ENCODE assay signal across 24 cellular contexts in the genomic region with DNA sequence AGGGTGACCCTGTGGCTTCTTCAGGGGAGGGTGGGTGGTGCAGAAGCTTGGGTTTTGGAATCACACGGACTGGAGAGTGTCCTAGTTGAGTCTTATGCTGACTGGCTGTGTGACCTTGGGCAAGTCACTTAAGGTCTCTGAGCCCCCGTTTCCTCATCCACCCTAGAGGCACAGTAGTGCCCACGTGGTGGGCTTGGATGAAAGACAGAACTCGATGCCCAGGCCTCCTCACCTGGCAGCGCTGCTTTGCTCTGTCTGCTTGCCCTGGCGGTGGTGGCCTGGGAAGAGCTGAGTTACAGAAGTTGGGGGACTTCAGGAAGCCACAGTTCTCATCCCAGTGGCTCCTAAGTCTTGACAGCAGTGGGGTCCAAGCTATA.
DNase-seq lines count a peak whose midpoint lies in the region; ATAC-seq, FAIRE-seq and TF ChIP-seq lines count a peak whose summit lies in the region.
"Had no signal": no experiment of that assay in that cellular context is flagged by ENCODE, and none has a peak within 500 bp of the region (broad histone marks: within the 10 kb centered on the region; RNA-seq: fewer than 3 reads in every experiment).

No MANE protein-coding gene starts in this region.

- 88% methylated on average over 6 of the region's 6 CpGs; no CpG with 5 or more reads in 1 of the 2 experiments for WGBS in H1 (ENCODE audit: extremely low coverage in 1 of 2, insufficient coverage in 1 of 2, insufficient read length in 1 of 2, insufficient replicate concordance in 2 of 2, low coverage in 1 of 2, low lambda C conversion rate in 2 of 2, missing lambda C conversion rate in 1 of 2), 2 experiments

- H2AFZ ChIP-seq in H1 (ENCODE audit: low read length) (no peak overlapping the region), neural progenitor cell (replicated peaks) (no peak overlapping the region)

- ATAC-seq in Right ventricle myocardium superior (ENCODE audit: poor library complexity) (no peak), GM19397 (IDR thresholded peaks at IDR 0.05; ENCODE audit: unreplicated experiment) (no peak)
- ATAC-seq: GM12878 had no signal

- no peak overlapping the region for H2BK120ac ChIP-seq in H1 (replicated peaks; ENCODE audit: low read depth, low read length)

- H2BK15ac ChIP-seq in H1 (ENCODE audit: low read length), result peak overlapping the region; percentile 92; the same call in 1 of the 2 replicates

- H2BK20ac ChIP-seq in H1 (ENCODE audit: low read length), result 0 out of 2 replicates have a peak overlapping the region, but pooled peaks have one; percentile 55

- no peak overlapping the region for H3K4ac ChIP-seq in H1 (replicated peaks; ENCODE audit: insufficient read length, low read depth, low read length)

- H3K4me2 ChIP-seq in H1 (ENCODE audit: insufficient read depth in 1 of 2, low read depth in 2 of 2, low read length in 2 of 2) (no peak overlapping the region), neural progenitor cell (no peak overlapping the region)
- H3K4me2 ChIP-seq: KMS-11 had no signal

- H3K4me1 Mint-ChIP-seq in neural progenitor cell, result peaks cover 47% of the 10 kb centered on the region

- no peak for TF ChIP-seq RAD21 in H1 (IDR thresholded peaks at IDR 0.05 in 1 of 2, conservative IDR thresholded peaks at IDR 0.05 in 1 of 2; ENCODE audit: low read depth in 2 of 2, low read length in 2 of 2)

- TF ChIP-seq CTCF in H1 (IDR thresholded peaks at IDR 0.05; ENCODE audit: control extremely low read depth in 1 of 3, insufficient read depth in 1 of 3, low read depth in 1 of 3, low read length in 3 of 3) (no peak), neural progenitor cell (IDR thresholded peaks at IDR 0.05) (no peak)

- H3K9me3 Mint-ChIP-seq in neural progenitor cell, result no peaks in the 10 kb centered on the region
- H3K9me3 Mint-ChIP-seq: H9 had no signal

- H3K14ac ChIP-seq in H1 (ENCODE audit: insufficient read length), result no peak overlapping the region

- H2BK5ac ChIP-seq in H1 (ENCODE audit: low read depth, low read length), result no peak overlapping the region; the same call in 1 of the 2 replicates

- no peak overlapping the region for H3K56ac ChIP-seq in H1 (replicated peaks; ENCODE audit: insufficient read length, low read depth, low read length)

- H4K5ac ChIP-seq in H1 (ENCODE audit: insufficient read length, low read depth, low read length), result no peak overlapping the region

- no peaks in the 10 kb centered on the region; a peak in 1 of 7 replicates for H3K27me3 ChIP-seq in H1 (replicated peaks in 1 of 4; ENCODE audit: control insufficient read depth in 3 of 4, extremely low read depth in 1 of 4, insufficient read depth in 3 of 4, low read length in 3 of 4)
- H3K27me3 ChIP-seq in neural progenitor cell, result no peaks in the 10 kb centered on the region
- H3K27me3 ChIP-seq: SJSA1 had no signal

- no peaks in the 10 kb centered on the region for H4K20me1 ChIP-seq in H1 (replicated peaks in 1 of 2; ENCODE audit: control insufficient read depth in 1 of 2, insufficient read depth in 2 of 2, low read length in 2 of 2)
- H4K20me1 ChIP-seq in neural progenitor cell (ENCODE audit: low read depth), result no peaks in the 10 kb centered on the region

- H3K4me1 ChIP-seq in H1 (replicated peaks in 1 of 4; ENCODE audit: control insufficient read depth in 3 of 4, insufficient read depth in 4 of 4, low read length in 3 of 4) (peaks cover 0 to 19% (median 8%) of the 10 kb centered on the region in 4 experiments; a peak in 4 of 7 replicates), neural progenitor cell (peaks cover 14% of the 10 kb centered on the region)
- H3K4me1 ChIP-seq: SJSA1 had no signal

- H3K36me3 Mint-ChIP-seq in neural progenitor cell, result no peaks in the 10 kb centered on the region

- H3K9me3 ChIP-seq in H1 (ENCODE audit: insufficient read depth in 2 of 2, low read depth in 1 of 2, low read length in 1 of 2) (no peaks in the 10 kb centered on the region), neural progenitor cell (ENCODE audit: low read depth) (no peaks in the 10 kb centered on the region)
- H3K9me3 ChIP-seq: Peyer's patch, SJSA1 had no signal

- FAIRE-seq in H1 (lab: Jason Lieb, UNC), result no peak
- FAIRE-seq: D721Med, GM12878 had no signal

- H2BK12ac ChIP-seq in H1 (ENCODE audit: low read depth, low read length), result 0 out of 2 replicates have a peak overlapping the region, but pooled peaks have one; percentile 75

- H4K8ac ChIP-seq in H1 (ENCODE audit: extremely low read depth, insufficient read depth, low read length), result no peak overlapping the region

- H3K79me2 ChIP-seq in H1 (ENCODE audit: control insufficient read depth in 1 of 2, insufficient read depth in 2 of 2, low read length in 2 of 2) (no peaks in the 10 kb centered on the region), neural progenitor cell (ENCODE audit: low read depth) (no peaks in the 10 kb centered on the region)

- H3K27ac ChIP-seq in H1 (ENCODE audit: low read depth, low read length) (no peak overlapping the region), neural progenitor cell (no peak overlapping the region)
- H3K27ac ChIP-seq: KMS-11, Peyer's patch, SJSA1 had no signal

- peak; percentile 20 for DNase-seq in Right ventricle myocardium superior
- DNase-seq in cardiac septum (ENCODE audit: low spot score), result no peak
- no peak for DNase-seq in H1 (ENCODE audit: low read depth in 1 of 2, low spot score in 2 of 2)
- DNase-seq in neural progenitor cell (ENCODE audit: low spot score), result no peak
- DNase-seq in stimulated activated CD4-positive, alpha-beta T cell treated with anti-CD3 and anti-CD28 coated beads, Interleukin-2, amount 100 ng/mL, for 24 hours, result no peak
- DNase-seq in DMS 273 treated with DMSO at 0.1 percent for 48 hours (lab: John Stamatoyannopoulos, UW), result no peak
- DNase-seq: 8988T; DMS79; H9; HFFc6; NCI-H1092 treated with DMSO at 0.1 percent for 48 hours; NCI-H1436 treated with DMSO at 0.1 percent for 48 hours; NCI-H1930; NCI-H226; NCI-H510A treated with DMSO at 0.1 percent for 48 hours; NCI-H774; NK-92 treated with Interleukin-12 subunit alpha and Interleukin-12 subunit beta, amount 100 ng/mL, for 24 hours; Peyer's patch had no signal

- peak overlapping the region; percentile 87 for H3K27ac Mint-ChIP-seq in neural progenitor cell
- H3K27ac Mint-ChIP-seq: HFFc6 had no signal

- intact Hi-C loops in Right ventricle myocardium superior (cut with DNase I), result no loop called here
- intact Hi-C loops in cardiac septum (cut with DNase I), result no loop called here

- no peak for TF ChIP-seq POLR2A in H1 (IDR thresholded peaks at IDR 0.05; ENCODE audit: control extremely low read depth in 1 of 2, low read depth in 2 of 2, low read length in 2 of 2)

- TF ChIP-seq EP300 in H1 (IDR thresholded peaks at IDR 0.05; ENCODE audit: borderline replicate concordance in 1 of 2, low read depth in 2 of 2, low read length in 2 of 2), result no peak

- H3K4me3 ChIP-seq in H1 (ENCODE audit: extremely low read depth in 1 of 4, insufficient read depth in 2 of 4, low read depth in 3 of 4, low read length in 4 of 4), result no peak overlapping the region
- no peak overlapping the region for H3K4me3 ChIP-seq in neural progenitor cell
- H3K4me3 ChIP-seq: GM12878, Peyer's patch, SJSA1 had no signal

- no peaks in the 10 kb centered on the region for H3K79me1 ChIP-seq in H1 (ENCODE audit: low read depth, low read length)

- H3K36me3 ChIP-seq in H1 (ENCODE audit: control insufficient read depth in 2 of 4, insufficient read depth in 4 of 4, low read length in 3 of 4) (no peaks in the 10 kb centered on the region), neural progenitor cell (no peaks in the 10 kb centered on the region)
- H3K36me3 ChIP-seq: Peyer's patch, SJSA1 had no signal

- peaks cover 10% of the 10 kb centered on the region for H3K27me3 Mint-ChIP-seq in neural progenitor cell (ENCODE audit: insufficient read depth, low read depth)

- peaks cover 37% of the 10 kb centered on the region for H3F3A ChIP-seq in neural progenitor cell (ENCODE audit: low read depth)

- H3K9ac ChIP-seq in H1 (replicated peaks in 1 of 4; ENCODE audit: extremely low read depth in 1 of 4, low read depth in 3 of 4, low read length in 3 of 4), result no peak overlapping the region
- no peak overlapping the region for H3K9ac ChIP-seq in neural progenitor cell
- H3K9ac ChIP-seq: KMS-11 had no signal

- peak overlapping the region; percentile 48 for H4K91ac ChIP-seq in H1 (replicated peaks; ENCODE audit: insufficient read length, low read length)

- POLR2A ChIA-PET in H1 (lab: Charles Lee; ENCODE audit: partially characterized antibody), result interaction anchor here (1.1 to 8.3 kb wide), 8 partner anchors 10 to 259 kb away, joined by 3 to 65 read pairs (median 4); no protein-coding TSS in a partner anchor

- H3K18ac ChIP-seq in H1 (ENCODE audit: extremely low read depth, low read length), result no peak overlapping the region

- no peak overlapping the region for H3K23ac ChIP-seq in H1 (ENCODE audit: insufficient read length)

- H3K4me3 Mint-ChIP-seq in neural progenitor cell, result no peak overlapping the region
- H3K4me3 Mint-ChIP-seq: CD14-positive monocyte, H9, HFFc6 had no signal

- CTCF ChIA-PET in H1 (lab: Charles Lee; ENCODE audit: partially characterized antibody), result interaction anchor here (0.6 to 1.7 kb wide), 7 partner anchors 15 to 577 kb away, joined by 3 to 5 read pairs (median 3); no protein-coding TSS in a partner anchor

- H3K23me2 ChIP-seq in H1 (ENCODE audit: low read depth, low read length), result peaks cover 6% of the 10 kb centered on the region

- peak overlapping the region; percentile 80; the same call in 1 of the 2 replicates for H2AK5ac ChIP-seq in H1 (ENCODE audit: low read depth, low read length)

TF ChIP-seq in H1, 55 proteins besides CTCF, POLR2A, EP300 and RAD21:
- TF ChIP-seq KDM1A (IDR thresholded peaks at IDR 0.05; ENCODE audit: borderline replicate concordance, low read length) (no peak), SUZ12 (IDR thresholded peaks at IDR 0.05; ENCODE audit: low read length) (no peak), CBX5 (IDR thresholded peaks at IDR 0.05; ENCODE audit: low read depth, low read length) (no peak), TBP (IDR thresholded peaks at IDR 0.05; ENCODE audit: low read depth, low read length) (no peak), NANOG (IDR thresholded peaks at IDR 0.05; ENCODE audit: insufficient read depth, low read depth, low read length, poor library complexity, severe bottlenecking) (no peak)
- TF ChIP-seq, protein P1, sequence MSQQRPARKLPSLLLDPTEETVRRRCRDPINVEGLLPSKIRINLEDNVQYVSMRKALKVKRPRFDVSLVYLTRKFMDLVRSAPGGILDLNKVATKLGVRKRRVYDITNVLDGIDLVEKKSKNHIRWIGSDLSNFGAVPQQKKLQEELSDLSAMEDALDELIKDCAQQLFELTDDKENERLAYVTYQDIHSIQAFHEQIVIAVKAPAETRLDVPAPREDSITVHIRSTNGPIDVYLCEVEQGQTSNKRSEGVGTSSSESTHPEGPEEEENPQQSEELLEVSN (IDR thresholded peaks at IDR 0.05), result no peak
TF ChIP-seq in H1: peak in this region for 0.
